12 cellular contexts compared by ENCODE assay signal in genomic region chr14:22481546-22481945, GRCh38.
DNase-seq lines count a peak whose midpoint lies in the region; ATAC-seq and TF ChIP-seq lines count a peak whose summit lies in the region.
"Had no signal": no experiment of that assay in that cellular context is flagged by ENCODE, and none has a peak within 500 bp of the region (broad histone marks: within the 10 kb centered on the region; RNA-seq: fewer than 3 reads in every experiment).

No MANE protein-coding gene starts in this region.

- H3K9me2 ChIP-seq in GM23338 (ENCODE audit: insufficient read depth): no peaks in the 10 kb centered on the region

- TF ChIP-seq CTCF in GM23338 (conservative IDR thresholded peaks at IDR 0.05; ENCODE audit: low read depth in 2 of 2): no peak

- H3K36me3 ChIP-seq in GM23338 (ENCODE audit: insufficient read depth) (no peaks in the 10 kb centered on the region), rectal smooth muscle tissue (ENCODE audit: control insufficient read depth, insufficient read depth, low read length) (no peaks in the 10 kb centered on the region)
- H3K36me3 ChIP-seq: sigmoid colon had no signal

- no peak for ATAC-seq in GM23338
- no peak for ATAC-seq in HG02759 (IDR thresholded peaks at IDR 0.05; ENCODE audit: unreplicated experiment)
- no peak for ATAC-seq in HG02981 (IDR thresholded peaks at IDR 0.05; ENCODE audit: unreplicated experiment)

- no peaks in the 10 kb centered on the region for H4K20me1 ChIP-seq in GM23338 (replicated peaks; ENCODE audit: insufficient read depth)

- no peak overlapping the region for H3K4me2 ChIP-seq in GM23338

- no peaks in the 10 kb centered on the region for H3K27me3 ChIP-seq in GM23338 (ENCODE audit: insufficient read depth)
- H3K27me3 ChIP-seq in rectal smooth muscle tissue (ENCODE audit: control insufficient read depth, insufficient read depth, low read length): no peaks in the 10 kb centered on the region
- H3K27me3 ChIP-seq: sigmoid colon had no signal

- no peak overlapping the region for H3K9ac ChIP-seq in rectal smooth muscle tissue (ENCODE audit: low read length)

- no peaks in the 10 kb centered on the region for H3K9me3 Mint-ChIP-seq in T-helper 2 cell treated with Interferon-gamma antibody and Interleukin-4, amounts not matched to agents 5 μg/mL and 100 μg/mL, for 36 hours
- H3K9me3 Mint-ChIP-seq in GM23338: no peaks in the 10 kb centered on the region
- no peaks in the 10 kb centered on the region for H3K9me3 Mint-ChIP-seq in activated naive CD8-positive, alpha-beta T cell treated with anti-CD3 and anti-CD28 coated beads for 36 hours

- H3K4me1 ChIP-seq in GM23338 (ENCODE audit: insufficient read depth) (peaks cover 37% of the 10 kb centered on the region), rectal smooth muscle tissue (ENCODE audit: control insufficient read depth, insufficient read depth, low read length) (peaks cover 11% of the 10 kb centered on the region)

- no peaks in the 10 kb centered on the region for H3K79me2 ChIP-seq in GM23338 (replicated peaks; ENCODE audit: insufficient read depth)

- peak overlapping the region; percentile 85 for H2AFZ ChIP-seq in GM23338

- no peaks in the 10 kb centered on the region for H3K4me1 Mint-ChIP-seq in T-helper 2 cell treated with Interferon-gamma antibody and Interleukin-4, amounts not matched to agents 5 μg/mL and 100 μg/mL, for 36 hours (ENCODE audit: low read depth)
- H3K4me1 Mint-ChIP-seq in GM23338: peaks cover 57% of the 10 kb centered on the region
- no peaks in the 10 kb centered on the region for H3K4me1 Mint-ChIP-seq in activated naive CD8-positive, alpha-beta T cell treated with anti-CD3 and anti-CD28 coated beads for 36 hours

- peak overlapping the region; percentile 72 for H3K27ac Mint-ChIP-seq in T-helper 2 cell treated with Interferon-gamma antibody and Interleukin-4, amounts not matched to agents 5 μg/mL and 100 μg/mL, for 36 hours
- H3K27ac Mint-ChIP-seq in GM23338: no peak overlapping the region
- H3K27ac Mint-ChIP-seq in activated naive CD8-positive, alpha-beta T cell treated with anti-CD3 and anti-CD28 coated beads for 36 hours: peak overlapping the region; percentile 86

- no peak for DNase-seq in T-helper 2 cell treated with Interferon-gamma antibody and Interleukin-4, amounts not matched to agents 5 μg/mL and 100 μg/mL, for 36 hours (ENCODE audit: low spot score)
- DNase-seq in T-helper 2 cell (no peak), GM23338 (ENCODE audit: low spot score) (no peak), HPDE6-E6E7 (ENCODE audit: extremely low spot score) (no peak)
- no peak for DNase-seq in activated naive CD8-positive, alpha-beta T cell treated with anti-CD3 and anti-CD28 coated beads for 36 hours
- DNase-seq: activated naive CD4-positive, alpha-beta T cell treated with Interleukin-2 at 50 U/mL for 16 hours; NCI-H1092 treated with DMSO at 0.1 percent for 48 hours; NCI-H2227 treated with DMSO at 0.1 percent for 48 hours; sigmoid colon had no signal

- H3K4me3 ChIP-seq in GM23338 (no peak overlapping the region), rectal smooth muscle tissue (ENCODE audit: low read length) (no peak overlapping the region)
- H3K4me3 ChIP-seq: sigmoid colon had no signal

- peaks cover 13% of the 10 kb centered on the region for H3K36me3 Mint-ChIP-seq in T-helper 2 cell treated with Interferon-gamma antibody and Interleukin-4, amounts not matched to agents 5 μg/mL and 100 μg/mL, for 36 hours (ENCODE audit: low read depth)
- H3K36me3 Mint-ChIP-seq in GM23338 (ENCODE audit: low read depth): no peaks in the 10 kb centered on the region
- peaks cover 6% of the 10 kb centered on the region for H3K36me3 Mint-ChIP-seq in activated naive CD8-positive, alpha-beta T cell treated with anti-CD3 and anti-CD28 coated beads for 36 hours

- no peaks in the 10 kb centered on the region for H3F3A ChIP-seq in GM23338 (replicated peaks; ENCODE audit: low read depth)

- H3K4me3 Mint-ChIP-seq in T-helper 2 cell treated with Interferon-gamma antibody and Interleukin-4, amounts not matched to agents 5 μg/mL and 100 μg/mL, for 36 hours: peak overlapping the region; percentile 80
- H3K4me3 Mint-ChIP-seq in GM23338: no peak overlapping the region
- H3K4me3 Mint-ChIP-seq in activated naive CD8-positive, alpha-beta T cell treated with anti-CD3 and anti-CD28 coated beads for 36 hours: peak overlapping the region; percentile 70

- H3K27me3 Mint-ChIP-seq in T-helper 2 cell treated with Interferon-gamma antibody and Interleukin-4, amounts not matched to agents 5 μg/mL and 100 μg/mL, for 36 hours (ENCODE audit: low read depth): no peaks in the 10 kb centered on the region
- H3K27me3 Mint-ChIP-seq in GM23338 (ENCODE audit: insufficient read depth, low read depth, poor library complexity): peaks cover 1% of the 10 kb centered on the region
- no peaks in the 10 kb centered on the region for H3K27me3 Mint-ChIP-seq in activated naive CD8-positive, alpha-beta T cell treated with anti-CD3 and anti-CD28 coated beads for 36 hours

- peak overlapping the region; percentile 28; the same call in 1 of the 2 replicates for H3K27ac ChIP-seq in GM23338 (ENCODE audit: low read depth)
- H3K27ac ChIP-seq in rectal smooth muscle tissue (ENCODE audit: low read depth, low read length): peak overlapping the region; percentile 41

TF ChIP-seq in GM23338, 12 proteins besides CTCF, POLR2A, EP300 and RAD21 (continues in another document):
- TF ChIP-seq CREB1 (CRISPR knock-in tag; IDR thresholded peaks at IDR 0.05; ENCODE audit: low read depth): no peak
- no peak for TF ChIP-seq POLR2AphosphoS5 (IDR thresholded peaks at IDR 0.05; ENCODE audit: low read depth)
- no peak for TF ChIP-seq JUNB (IDR thresholded peaks at IDR 0.05; ENCODE audit: unreplicated experiment)
- TF ChIP-seq EZH2 (IDR thresholded peaks at IDR 0.05; ENCODE audit: low read depth, unreplicated experiment): no peak
- TF ChIP-seq ETS1 (IDR thresholded peaks at IDR 0.05): no peak
- no peak for TF ChIP-seq REST (IDR thresholded peaks at IDR 0.05; ENCODE audit: unreplicated experiment)
